ENCODE assay signal across 21 cellular contexts in genomic region chr20:6999381-6999780, GRCh38.
"Had no signal": no experiment of that assay in that cellular context is flagged by ENCODE, and none has a peak within 500 bp of the region (broad histone marks: within the 10 kb centered on the region; RNA-seq: fewer than 3 reads in every experiment).

No MANE protein-coding gene starts in this region.

- H3K4me1 ChIP-seq: SJSA1 had no signal

- ATAC-seq: HepG2 had no signal

- H3K27me3 ChIP-seq: MG63, SJSA1 had no signal

- FAIRE-seq: HepG2, RCC 7860 had no signal

- H3K36me3 ChIP-seq: MG63, SJSA1 had no signal

- DNase-seq: IMR-90, Karpas-422, KG1, MG63, NCI-H1092, NCI-H187, NCI-H2029, NCI-H2081 treated with DMSO at 0.1 percent for 48 hours, NCI-H2171, NCI-H226, NCI-H446, NCI-H510A, NCI-H524 treated with DMSO at 0.1 percent for 48 hours, NCI-H82, Right ventricle myocardium superior, RPMI8226, SIG-M5 had no signal

- H3K4me3 ChIP-seq: MG63, SJSA1, SK-N-MC had no signal

- H3K9me3 ChIP-seq: MG63 had no signal

- H3K27ac ChIP-seq: SJSA1, SK-N-MC had no signal
